In genomic region chr10:128859738-128860386, GRCh38 we compare ENCODE assay signal across 8 cellular contexts.
A peak's percentile ranks its signal among the peaks of the same experiment; 100 is the strongest.
DNase-seq lines count a peak whose midpoint lies in the region; ATAC-seq and TF ChIP-seq lines count a peak whose summit lies in the region.

No MANE protein-coding gene starts in this region.

- H3K4me3 ChIP-seq in colonic mucosa (no peak overlapping the region), prostate gland (no peak overlapping the region)

- TF ChIP-seq CTCF in colonic mucosa (IDR thresholded peaks at IDR 0.05): peak; percentile 62
- peak in 3 of 4 experiments; percentile 38 to 59 (median 39) for TF ChIP-seq CTCF in prostate gland (IDR thresholded peaks at IDR 0.05)

- H3K4me1 ChIP-seq in colonic mucosa: no peaks in the 10 kb centered on the region
- peaks cover 1% of the 10 kb centered on the region for H3K4me1 ChIP-seq in prostate gland (replicated peaks)

- intact Hi-C loops in colonic mucosa (cut with DNase I): loop anchor here (5.0 to 10.0 kb wide), 2 partner anchors 228 to 305 kb away; no protein-coding TSS in a partner anchor
- intact Hi-C loops in prostate gland (cut with DNase I): loop anchor here (10.0 kb wide), 1 partner anchor 225 kb away; no protein-coding TSS in a partner anchor

- H3K27ac ChIP-seq in colonic mucosa: no peak overlapping the region
- no peak overlapping the region for H3K27ac ChIP-seq in prostate gland

- DNase-seq in activated CD4-positive, alpha-beta T cell treated with anti-CD3 and anti-CD28 coated beads for 48 hours: peak; percentile 50
- DNase-seq in activated CD4-positive, alpha-beta T cell treated with anti-CD3 and anti-CD28 coated beads for 1 hour: no peak
- peak; percentile 12 for DNase-seq in M059J (ENCODE audit: low read depth)
- peak; percentile 70 for DNase-seq in colonic mucosa
- no peak for DNase-seq in prostate gland (ENCODE audit: low spot score)
- no peak for DNase-seq in activated CD4-positive, CD25-positive, alpha-beta regulatory T cell (lab: John Stamatoyannopoulos, UW)

- no peak overlapping the region for H3K9ac ChIP-seq in colonic mucosa (ENCODE audit: low read depth in 2 of 2, low read length in 2 of 2)

- H3K9me3 ChIP-seq in colonic mucosa: no peaks in the 10 kb centered on the region
- H3K9me3 ChIP-seq in prostate gland: no peaks in the 10 kb centered on the region

- H3K27me3 ChIP-seq in colonic mucosa (no peaks in the 10 kb centered on the region), prostate gland (replicated peaks; ENCODE audit: insufficient read depth) (no peaks in the 10 kb centered on the region)

- no peaks in the 10 kb centered on the region for H3K36me3 ChIP-seq in colonic mucosa
- no peaks in the 10 kb centered on the region for H3K36me3 ChIP-seq in prostate gland

- 73% methylated on average over 8 of the region's 8 CpGs for WGBS in prostate gland

- no peak for TF ChIP-seq POLR2A in prostate gland (IDR thresholded peaks at IDR 0.05)

- ATAC-seq in HG02938 (IDR thresholded peaks at IDR 0.05; ENCODE audit: unreplicated experiment): no peak
- no peak for ATAC-seq in HG02678 (IDR thresholded peaks at IDR 0.05; ENCODE audit: unreplicated experiment)

Comparison
In these comparisons a context has a peak if more than half of its experiments do, and no peak if none do; other contexts are left out.
1. DNase-seq: peak in activated CD4-positive, alpha-beta T cell treated with anti-CD3 and anti-CD28 coated beads for 48 hours (single experiment), M059J (single experiment) and colonic mucosa (single experiment); none in activated CD4-positive, alpha-beta T cell treated with anti-CD3 and anti-CD28 coated beads for 1 hour (single experiment), prostate gland (single experiment) and activated CD4-positive, CD25-positive, alpha-beta regulatory T cell (0 of 4).